Comparison of ENCODE assay signal across 10 cellular contexts in genomic region chr10:103145860-103146466, GRCh38. TPM values are rescaled to one million over a fixed set of nuclear protein-coding genes. Genes with fewer than 3 reads are reported as not detected.
A peak's percentile ranks its signal among the peaks of the same experiment; 100 is the strongest.
DNase-seq lines count a peak whose midpoint lies in the region; ATAC-seq lines count a peak whose summit lies in the region.
"Had no signal": no experiment of that assay in that cellular context is flagged by ENCODE, and none has a peak within 500 bp of the region (broad histone marks: within the 10 kb centered on the region; RNA-seq: fewer than 3 reads in every experiment).

No MANE protein-coding gene starts in this region.

- DNase-seq in GM04503 (ENCODE audit: low read depth) (peak; percentile 50), RKO (ENCODE audit: low spot score) (peak; percentile 64), foreskin melanocyte (peak; percentile 29), pulmonary artery endothelial cell (ENCODE audit: low read depth, low spot score) (peak; percentile 68)
- no peak for DNase-seq in stimulated activated naive B cell treated with anti-CD40 and anti-IgM and Interleukin-4, amounts not matched to agents 10 μg/mL and 1 μg/mL and 100 μg/mL, for 72 hours
- no peak for DNase-seq in activated CD4-positive, alpha-beta T cell treated with anti-CD3 and anti-CD28 coated beads, Interleukin-2, amount 50 U/mL, for 4 hours
- DNase-seq: natural killer cell, NCI-H1930 had no signal

- H3K4me1 Mint-ChIP-seq in stimulated activated naive B cell treated with anti-CD40 and anti-IgM and Interleukin-4, amounts not matched to agents 10 μg/mL and 1 μg/mL and 100 μg/mL, for 72 hours, result peaks cover 0 to 3% of the 10 kb centered on the region in 2 donors

- no peak overlapping the region for H3K4me3 Mint-ChIP-seq in stimulated activated naive B cell treated with anti-CD40 and anti-IgM and Interleukin-4, amounts not matched to agents 10 μg/mL and 1 μg/mL and 100 μg/mL, for 72 hours
- H3K4me3 Mint-ChIP-seq: natural killer cell had no signal

- no peak overlapping the region for H3K27ac Mint-ChIP-seq in stimulated activated naive B cell treated with anti-CD40 and anti-IgM and Interleukin-4, amounts not matched to agents 10 μg/mL and 1 μg/mL and 100 μg/mL, for 72 hours
- H3K27ac Mint-ChIP-seq: natural killer cell had no signal

- H3K36me3 Mint-ChIP-seq in stimulated activated naive B cell treated with anti-CD40 and anti-IgM and Interleukin-4, amounts not matched to agents 10 μg/mL and 1 μg/mL and 100 μg/mL, for 72 hours, result peaks cover 18 to 34% of the 10 kb centered on the region in 2 donors
- H3K36me3 Mint-ChIP-seq: natural killer cell had no signal

- no peaks in the 10 kb centered on the region for H3K9me3 Mint-ChIP-seq in stimulated activated naive B cell treated with anti-CD40 and anti-IgM and Interleukin-4, amounts not matched to agents 10 μg/mL and 1 μg/mL and 100 μg/mL, for 72 hours
- H3K9me3 Mint-ChIP-seq: natural killer cell had no signal

- no peak for ATAC-seq in GM18867 (IDR thresholded peaks at IDR 0.05; ENCODE audit: unreplicated experiment)
- no peak for ATAC-seq in stimulated activated naive B cell treated with anti-CD40 and anti-IgM and Interleukin-4, amounts not matched to agents 10 μg/mL and 1 μg/mL and 100 μg/mL, for 72 hours (replicated peaks)
- no peak for ATAC-seq in GM21619 (IDR thresholded peaks at IDR 0.05; ENCODE audit: unreplicated experiment)
- ATAC-seq: natural killer cell had no signal

- H3K27me3 Mint-ChIP-seq in stimulated activated naive B cell treated with anti-CD40 and anti-IgM and Interleukin-4, amounts not matched to agents 10 μg/mL and 1 μg/mL and 100 μg/mL, for 72 hours, result no peaks in the 10 kb centered on the region

RNA-seq across cellular contexts. Expression of gene NT5C2, which starts 47.1 kb away (rescaled TPM):
- total RNA-seq in pulmonary artery endothelial cell, result 43.3 and 55.1 TPM in 2 replicates

Comparison
In these comparisons a context has a peak if more than half of its experiments do, and no peak if none do; other contexts are left out.
1. DNase-seq: peak in GM04503 (single experiment), RKO (single experiment), foreskin melanocyte (single experiment) and pulmonary artery endothelial cell (single experiment); none in stimulated activated naive B cell treated with anti-CD40 and anti-IgM and Interleukin-4, amounts not matched to agents 10 μg/mL and 1 μg/mL and 100 μg/mL, for 72 hours (single experiment) and activated CD4-positive, alpha-beta T cell treated with anti-CD3 and anti-CD28 coated beads, Interleukin-2, amount 50 U/mL, for 4 hours (0 of 2).